Comparison of ENCODE assay signal across 1 cellular context in genomic region chr19:3469638-3470499, GRCh38.
TF ChIP-seq lines count a peak whose summit lies in the region.

No MANE protein-coding gene starts in this region.

TF ChIP-seq in K562, 482 proteins besides CTCF, POLR2A, EP300 and RAD21:
- TF ChIP-seq POLR2G (IDR thresholded peaks at IDR 0.05; ENCODE audit: low read depth, low read length) (peak; percentile 70), NUFIP1 (IDR thresholded peaks at IDR 0.05; ENCODE audit: partially characterized antibody) (no peak), MCM5 (IDR thresholded peaks at IDR 0.05; ENCODE audit: low read depth) (no peak), RBM22 (IDR thresholded peaks at IDR 0.05; ENCODE audit: low read depth, low read length, poor library complexity, severe bottlenecking) (peak; percentile 66), ZKSCAN8 (CRISPR knock-in tag; IDR thresholded peaks at IDR 0.05) (peak; percentile 96), ZNF551 (CRISPR knock-in tag; IDR thresholded peaks at IDR 0.05) (no peak), MAFF (IDR thresholded peaks at IDR 0.05; ENCODE audit: low read length) (no peak), RBM15 (IDR thresholded peaks at IDR 0.05; ENCODE audit: insufficient read depth, low read length) (no peak), ZBTB43 (CRISPR knock-in tag; IDR thresholded peaks at IDR 0.05) (no peak), POLR2AphosphoS5 (IDR thresholded peaks at IDR 0.05; ENCODE audit: control insufficient read depth, insufficient read depth, low read depth, low read length) (peak; percentile 12; the same call in 1 of the 2 replicates), PML (IDR thresholded peaks at IDR 0.05; ENCODE audit: low read length) (no peak), CCNT2 (IDR thresholded peaks at IDR 0.05; ENCODE audit: borderline replicate concordance, extremely low read depth, insufficient read length, low read depth, low read length) (no peak), KLF13 (tag; IDR thresholded peaks at IDR 0.05; ENCODE audit: borderline replicate concordance, low read depth) (no peak), POLR2AphosphoS2 (IDR thresholded peaks at IDR 0.05; ENCODE audit: low read length) (peak; percentile 71; the same call in 1 of the 2 replicates), ZFP36 (IDR thresholded peaks at IDR 0.05; ENCODE audit: low read depth, low read length, partially characterized antibody) (peak; percentile 66), TBP (optimal IDR thresholded peaks at IDR 0.05; ENCODE audit: low read depth, low read length) (no peak), MEIS2 (IDR thresholded peaks at IDR 0.05; ENCODE audit: partially characterized antibody) (no peak), FOXA1 (IDR thresholded peaks at IDR 0.05; ENCODE audit: borderline replicate concordance) (no peak), MLLT1 (IDR thresholded peaks at IDR 0.05) (no peak), MBD1 (CRISPR knock-in tag; IDR thresholded peaks at IDR 0.05) (no peak), ZC3H8 (IDR thresholded peaks at IDR 0.05) (no peak), NEUROD1 (IDR thresholded peaks at IDR 0.05; ENCODE audit: borderline replicate concordance, low read depth, low read length, partially characterized antibody) (no peak), MED1 (CRISPR knock-in tag; IDR thresholded peaks at IDR 0.05; ENCODE audit: borderline replicate concordance) (no peak), THAP7 (CRISPR knock-in tag; IDR thresholded peaks at IDR 0.05) (no peak), ZFP30 (CRISPR knock-in tag; IDR thresholded peaks at IDR 0.05; ENCODE audit: borderline replicate concordance) (no peak), ARID1B (IDR thresholded peaks at IDR 0.05) (no peak), ZNF655 (CRISPR knock-in tag; IDR thresholded peaks at IDR 0.05) (no peak)
